1 cellular context compared by ENCODE assay signal in genomic region chr3:9912294-9912935, GRCh38.
TF ChIP-seq lines count a peak whose summit lies in the region.

No MANE protein-coding gene starts in this region.

TF ChIP-seq in K562, 482 proteins besides CTCF, POLR2A, EP300 and RAD21 (continues in another document):
- TF ChIP-seq XRCC4 (IDR thresholded peaks at IDR 0.05; ENCODE audit: extremely low read depth, insufficient read depth, insufficient read length) (no peak), CXXC5 (CRISPR knock-in tag; IDR thresholded peaks at IDR 0.05) (no peak), PTRF (tag; IDR thresholded peaks at IDR 0.05) (no peak), PHTF2 (CRISPR knock-in tag; IDR thresholded peaks at IDR 0.05) (no peak), GTF2E2 (tag; IDR thresholded peaks at IDR 0.05) (no peak), MTA2 (IDR thresholded peaks at IDR 0.05; ENCODE audit: low read depth) (no peak), NR4A1 (CRISPR knock-in tag; IDR thresholded peaks at IDR 0.05) (no peak), NR4A1 (tag; IDR thresholded peaks at IDR 0.05) (no peak), CHD1 (IDR thresholded peaks at IDR 0.05; ENCODE audit: low read length) (no peak), ZNF696 (CRISPR knock-in tag; conservative IDR thresholded peaks at IDR 0.05) (no peak), SMARCA5 (IDR thresholded peaks at IDR 0.05) (no peak), ZNF24 (IDR thresholded peaks at IDR 0.05) (no peak), MCM7 (IDR thresholded peaks at IDR 0.05) (no peak), ZKSCAN8 (CRISPR knock-in tag; IDR thresholded peaks at IDR 0.05) (no peak), ZNF780A (CRISPR knock-in tag; IDR thresholded peaks at IDR 0.05) (no peak), CTBP1 (IDR thresholded peaks at IDR 0.05; ENCODE audit: borderline replicate concordance) (peak; percentile 54; the same call in 1 of the 2 replicates), HDAC1 (IDR thresholded peaks at IDR 0.05) (no peak), POLR2H (tag; IDR thresholded peaks at IDR 0.05; ENCODE audit: low read depth) (no peak), POLR2G (IDR thresholded peaks at IDR 0.05; ENCODE audit: low read depth, low read length) (no peak), SREBF2 (CRISPR knock-in tag; IDR thresholded peaks at IDR 0.05) (no peak), ZBTB49 (CRISPR knock-in tag; IDR thresholded peaks at IDR 0.05; ENCODE audit: borderline replicate concordance) (no peak), RNF219 (CRISPR knock-in tag; IDR thresholded peaks at IDR 0.05) (no peak), JUND (IDR thresholded peaks at IDR 0.05; ENCODE audit: borderline replicate concordance, low read depth, low read length) (peak; percentile 27; the same call in 1 of the 2 replicates), JUND (tag; IDR thresholded peaks at IDR 0.05; ENCODE audit: borderline replicate concordance, low read depth, low read length) (peak; percentile 80; the same call in 2 of the 3 replicates), BCLAF1 (IDR thresholded peaks at IDR 0.05; ENCODE audit: borderline replicate concordance in 1 of 2, control insufficient read depth in 1 of 2, low read depth in 2 of 2, low read length in 1 of 2) (no peak), ZFP36 (IDR thresholded peaks at IDR 0.05; ENCODE audit: low read depth, low read length, partially characterized antibody) (no peak)
- TF ChIP-seq, protein P1, sequence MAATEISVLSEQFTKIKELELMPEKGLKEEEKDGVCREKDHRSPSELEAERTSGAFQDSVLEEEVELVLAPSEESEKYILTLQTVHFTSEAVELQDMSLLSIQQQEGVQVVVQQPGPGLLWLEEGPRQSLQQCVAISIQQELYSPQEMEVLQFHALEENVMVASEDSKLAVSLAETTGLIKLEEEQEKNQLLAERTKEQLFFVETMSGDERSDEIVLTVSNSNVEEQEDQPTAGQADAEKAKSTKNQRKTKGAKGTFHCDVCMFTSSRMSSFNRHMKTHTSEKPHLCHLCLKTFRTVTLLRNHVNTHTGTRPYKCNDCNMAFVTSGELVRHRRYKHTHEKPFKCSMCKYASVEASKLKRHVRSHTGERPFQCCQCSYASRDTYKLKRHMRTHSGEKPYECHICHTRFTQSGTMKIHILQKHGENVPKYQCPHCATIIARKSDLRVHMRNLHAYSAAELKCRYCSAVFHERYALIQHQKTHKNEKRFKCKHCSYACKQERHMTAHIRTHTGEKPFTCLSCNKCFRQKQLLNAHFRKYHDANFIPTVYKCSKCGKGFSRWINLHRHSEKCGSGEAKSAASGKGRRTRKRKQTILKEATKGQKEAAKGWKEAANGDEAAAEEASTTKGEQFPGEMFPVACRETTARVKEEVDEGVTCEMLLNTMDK (IDR thresholded peaks at IDR 0.05; ENCODE audit: borderline replicate concordance, insufficient read depth, low read depth, low read length, poor library complexity, severe bottlenecking), result no peak
- TF ChIP-seq, protein P2, sequence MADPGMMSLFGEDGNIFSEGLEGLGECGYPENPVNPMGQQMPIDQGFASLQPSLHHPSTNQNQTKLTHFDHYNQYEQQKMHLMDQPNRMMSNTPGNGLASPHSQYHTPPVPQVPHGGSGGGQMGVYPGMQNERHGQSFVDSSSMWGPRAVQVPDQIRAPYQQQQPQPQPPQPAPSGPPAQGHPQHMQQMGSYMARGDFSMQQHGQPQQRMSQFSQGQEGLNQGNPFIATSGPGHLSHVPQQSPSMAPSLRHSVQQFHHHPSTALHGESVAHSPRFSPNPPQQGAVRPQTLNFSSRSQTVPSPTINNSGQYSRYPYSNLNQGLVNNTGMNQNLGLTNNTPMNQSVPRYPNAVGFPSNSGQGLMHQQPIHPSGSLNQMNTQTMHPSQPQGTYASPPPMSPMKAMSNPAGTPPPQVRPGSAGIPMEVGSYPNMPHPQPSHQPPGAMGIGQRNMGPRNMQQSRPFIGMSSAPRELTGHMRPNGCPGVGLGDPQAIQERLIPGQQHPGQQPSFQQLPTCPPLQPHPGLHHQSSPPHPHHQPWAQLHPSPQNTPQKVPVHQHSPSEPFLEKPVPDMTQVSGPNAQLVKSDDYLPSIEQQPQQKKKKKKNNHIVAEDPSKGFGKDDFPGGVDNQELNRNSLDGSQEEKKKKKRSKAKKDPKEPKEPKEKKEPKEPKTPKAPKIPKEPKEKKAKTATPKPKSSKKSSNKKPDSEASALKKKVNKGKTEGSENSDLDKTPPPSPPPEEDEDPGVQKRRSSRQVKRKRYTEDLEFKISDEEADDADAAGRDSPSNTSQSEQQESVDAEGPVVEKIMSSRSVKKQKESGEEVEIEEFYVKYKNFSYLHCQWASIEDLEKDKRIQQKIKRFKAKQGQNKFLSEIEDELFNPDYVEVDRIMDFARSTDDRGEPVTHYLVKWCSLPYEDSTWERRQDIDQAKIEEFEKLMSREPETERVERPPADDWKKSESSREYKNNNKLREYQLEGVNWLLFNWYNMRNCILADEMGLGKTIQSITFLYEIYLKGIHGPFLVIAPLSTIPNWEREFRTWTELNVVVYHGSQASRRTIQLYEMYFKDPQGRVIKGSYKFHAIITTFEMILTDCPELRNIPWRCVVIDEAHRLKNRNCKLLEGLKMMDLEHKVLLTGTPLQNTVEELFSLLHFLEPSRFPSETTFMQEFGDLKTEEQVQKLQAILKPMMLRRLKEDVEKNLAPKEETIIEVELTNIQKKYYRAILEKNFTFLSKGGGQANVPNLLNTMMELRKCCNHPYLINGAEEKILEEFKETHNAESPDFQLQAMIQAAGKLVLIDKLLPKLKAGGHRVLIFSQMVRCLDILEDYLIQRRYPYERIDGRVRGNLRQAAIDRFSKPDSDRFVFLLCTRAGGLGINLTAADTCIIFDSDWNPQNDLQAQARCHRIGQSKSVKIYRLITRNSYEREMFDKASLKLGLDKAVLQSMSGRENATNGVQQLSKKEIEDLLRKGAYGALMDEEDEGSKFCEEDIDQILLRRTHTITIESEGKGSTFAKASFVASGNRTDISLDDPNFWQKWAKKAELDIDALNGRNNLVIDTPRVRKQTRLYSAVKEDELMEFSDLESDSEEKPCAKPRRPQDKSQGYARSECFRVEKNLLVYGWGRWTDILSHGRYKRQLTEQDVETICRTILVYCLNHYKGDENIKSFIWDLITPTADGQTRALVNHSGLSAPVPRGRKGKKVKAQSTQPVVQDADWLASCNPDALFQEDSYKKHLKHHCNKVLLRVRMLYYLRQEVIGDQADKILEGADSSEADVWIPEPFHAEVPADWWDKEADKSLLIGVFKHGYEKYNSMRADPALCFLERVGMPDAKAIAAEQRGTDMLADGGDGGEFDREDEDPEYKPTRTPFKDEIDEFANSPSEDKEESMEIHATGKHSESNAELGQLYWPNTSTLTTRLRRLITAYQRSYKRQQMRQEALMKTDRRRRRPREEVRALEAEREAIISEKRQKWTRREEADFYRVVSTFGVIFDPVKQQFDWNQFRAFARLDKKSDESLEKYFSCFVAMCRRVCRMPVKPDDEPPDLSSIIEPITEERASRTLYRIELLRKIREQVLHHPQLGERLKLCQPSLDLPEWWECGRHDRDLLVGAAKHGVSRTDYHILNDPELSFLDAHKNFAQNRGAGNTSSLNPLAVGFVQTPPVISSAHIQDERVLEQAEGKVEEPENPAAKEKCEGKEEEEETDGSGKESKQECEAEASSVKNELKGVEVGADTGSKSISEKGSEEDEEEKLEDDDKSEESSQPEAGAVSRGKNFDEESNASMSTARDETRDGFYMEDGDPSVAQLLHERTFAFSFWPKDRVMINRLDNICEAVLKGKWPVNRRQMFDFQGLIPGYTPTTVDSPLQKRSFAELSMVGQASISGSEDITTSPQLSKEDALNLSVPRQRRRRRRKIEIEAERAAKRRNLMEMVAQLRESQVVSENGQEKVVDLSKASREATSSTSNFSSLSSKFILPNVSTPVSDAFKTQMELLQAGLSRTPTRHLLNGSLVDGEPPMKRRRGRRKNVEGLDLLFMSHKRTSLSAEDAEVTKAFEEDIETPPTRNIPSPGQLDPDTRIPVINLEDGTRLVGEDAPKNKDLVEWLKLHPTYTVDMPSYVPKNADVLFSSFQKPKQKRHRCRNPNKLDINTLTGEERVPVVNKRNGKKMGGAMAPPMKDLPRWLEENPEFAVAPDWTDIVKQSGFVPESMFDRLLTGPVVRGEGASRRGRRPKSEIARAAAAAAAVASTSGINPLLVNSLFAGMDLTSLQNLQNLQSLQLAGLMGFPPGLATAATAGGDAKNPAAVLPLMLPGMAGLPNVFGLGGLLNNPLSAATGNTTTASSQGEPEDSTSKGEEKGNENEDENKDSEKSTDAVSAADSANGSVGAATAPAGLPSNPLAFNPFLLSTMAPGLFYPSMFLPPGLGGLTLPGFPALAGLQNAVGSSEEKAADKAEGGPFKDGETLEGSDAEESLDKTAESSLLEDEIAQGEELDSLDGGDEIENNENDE (IDR thresholded peaks at IDR 0.05; ENCODE audit: low read depth, low read length), result no peak
- TF ChIP-seq, protein P3, sequence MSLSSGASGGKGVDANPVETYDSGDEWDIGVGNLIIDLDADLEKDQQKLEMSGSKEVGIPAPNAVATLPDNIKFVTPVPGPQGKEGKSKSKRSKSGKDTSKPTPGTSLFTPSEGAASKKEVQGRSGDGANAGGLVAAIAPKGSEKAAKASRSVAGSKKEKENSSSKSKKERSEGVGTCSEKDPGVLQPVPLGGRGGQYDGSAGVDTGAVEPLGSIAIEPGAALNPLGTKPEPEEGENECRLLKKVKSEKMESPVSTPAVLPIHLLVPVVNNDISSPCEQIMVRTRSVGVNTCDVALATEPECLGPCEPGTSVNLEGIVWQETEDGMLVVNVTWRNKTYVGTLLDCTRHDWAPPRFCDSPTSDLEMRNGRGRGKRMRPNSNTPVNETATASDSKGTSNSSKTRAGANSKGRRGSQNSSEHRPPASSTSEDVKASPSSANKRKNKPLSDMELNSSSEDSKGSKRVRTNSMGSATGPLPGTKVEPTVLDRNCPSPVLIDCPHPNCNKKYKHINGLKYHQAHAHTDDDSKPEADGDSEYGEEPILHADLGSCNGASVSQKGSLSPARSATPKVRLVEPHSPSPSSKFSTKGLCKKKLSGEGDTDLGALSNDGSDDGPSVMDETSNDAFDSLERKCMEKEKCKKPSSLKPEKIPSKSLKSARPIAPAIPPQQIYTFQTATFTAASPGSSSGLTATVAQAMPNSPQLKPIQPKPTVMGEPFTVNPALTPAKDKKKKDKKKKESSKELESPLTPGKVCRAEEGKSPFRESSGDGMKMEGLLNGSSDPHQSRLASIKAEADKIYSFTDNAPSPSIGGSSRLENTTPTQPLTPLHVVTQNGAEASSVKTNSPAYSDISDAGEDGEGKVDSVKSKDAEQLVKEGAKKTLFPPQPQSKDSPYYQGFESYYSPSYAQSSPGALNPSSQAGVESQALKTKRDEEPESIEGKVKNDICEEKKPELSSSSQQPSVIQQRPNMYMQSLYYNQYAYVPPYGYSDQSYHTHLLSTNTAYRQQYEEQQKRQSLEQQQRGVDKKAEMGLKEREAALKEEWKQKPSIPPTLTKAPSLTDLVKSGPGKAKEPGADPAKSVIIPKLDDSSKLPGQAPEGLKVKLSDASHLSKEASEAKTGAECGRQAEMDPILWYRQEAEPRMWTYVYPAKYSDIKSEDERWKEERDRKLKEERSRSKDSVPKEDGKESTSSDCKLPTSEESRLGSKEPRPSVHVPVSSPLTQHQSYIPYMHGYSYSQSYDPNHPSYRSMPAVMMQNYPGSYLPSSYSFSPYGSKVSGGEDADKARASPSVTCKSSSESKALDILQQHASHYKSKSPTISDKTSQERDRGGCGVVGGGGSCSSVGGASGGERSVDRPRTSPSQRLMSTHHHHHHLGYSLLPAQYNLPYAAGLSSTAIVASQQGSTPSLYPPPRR (CRISPR knock-in tag; IDR thresholded peaks at IDR 0.05; ENCODE audit: borderline replicate concordance), result no peak
- TF ChIP-seq, protein P4, sequence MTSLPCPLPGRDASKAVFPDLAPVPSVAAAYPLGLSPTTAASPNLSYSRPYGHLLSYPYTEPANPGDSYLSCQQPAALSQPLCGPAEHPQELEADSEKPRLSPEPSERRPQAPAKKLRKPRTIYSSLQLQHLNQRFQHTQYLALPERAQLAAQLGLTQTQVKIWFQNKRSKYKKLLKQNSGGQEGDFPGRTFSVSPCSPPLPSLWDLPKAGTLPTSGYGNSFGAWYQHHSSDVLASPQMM (CRISPR knock-in tag; IDR thresholded peaks at IDR 0.05), result no peak
